10 cellular contexts compared by ENCODE assay signal in genomic region chr6:134171517-134171916, GRCh38.
DNase-seq lines count a peak whose midpoint lies in the region; ATAC-seq, FAIRE-seq and TF ChIP-seq lines count a peak whose summit lies in the region.
"Had no signal": no experiment of that assay in that cellular context is flagged by ENCODE, and none has a peak within 500 bp of the region (broad histone marks: within the 10 kb centered on the region; RNA-seq: fewer than 3 reads in every experiment).

No MANE protein-coding gene starts in this region.

- H3K4me1 Mint-ChIP-seq in naive thymus-derived CD8-positive, alpha-beta T cell: peaks cover 21 to 63% (median 53%) of the 10 kb centered on the region in 4 donors

- WGBS in A549 (ENCODE audit: missing lambda C conversion rate): 89% methylated on average over 5 of the region's 5 CpGs

- CTCF ChIA-PET in A549 (lab: Yijun Ruan, JAX): interaction anchor here (0.6 to 1.5 kb wide), 7 partner anchors 14 to 769 kb away, joined by 3 to 6 read pairs (median 3); no protein-coding TSS in a partner anchor

- H3F3A ChIP-seq in MM.1S (ENCODE audit: insufficient read depth, low read length): peaks cover 44% of the 10 kb centered on the region

- TF ChIP-seq POLR2A in A549 (IDR thresholded peaks at IDR 0.05; ENCODE audit: low read length): no peak

- TF ChIP-seq EP300 in A549 (IDR thresholded peaks at IDR 0.05): no peak

- TF ChIP-seq RAD21 in A549 (conservative IDR thresholded peaks at IDR 0.05 in 1 of 2, IDR thresholded peaks at IDR 0.05 in 1 of 2): no peak

- H3K27ac ChIP-seq in A549: peak overlapping the region in 1 of 2 experiments; percentile 63; a peak in 2 of 6 replicates
- H3K27ac ChIP-seq in MM.1S (ENCODE audit: low read length): no peak overlapping the region
- H3K27ac ChIP-seq in duodenal mucosa (ENCODE audit: low read depth, low read length): peak overlapping the region; percentile 43

- ATAC-seq in A549 (no peak), GM21529 (IDR thresholded peaks at IDR 0.05; ENCODE audit: unreplicated experiment) (no peak), GM21390 (IDR thresholded peaks at IDR 0.05; ENCODE audit: unreplicated experiment) (no peak)
- ATAC-seq in naive thymus-derived CD8-positive, alpha-beta T cell: no peak

- peaks cover 49% of the 10 kb centered on the region for H3K4me1 ChIP-seq in A549
- peaks cover 20% of the 10 kb centered on the region for H3K4me1 ChIP-seq in MM.1S (ENCODE audit: low read length)
- H3K4me1 ChIP-seq in duodenal mucosa (ENCODE audit: control insufficient read depth in 1 of 2, insufficient read depth in 2 of 2, low read length in 2 of 2): peaks cover 20 to 29% of the 10 kb centered on the region in 2 donors

- peak overlapping the region in 6 of 10 donors; percentile 43 to 81 (median 64) for H3K27ac Mint-ChIP-seq in naive thymus-derived CD8-positive, alpha-beta T cell

- H3K9me2 ChIP-seq in MM.1S (replicated peaks; ENCODE audit: insufficient read depth, low read length): no peaks in the 10 kb centered on the region

- TF ChIP-seq CTCF in A549 (IDR thresholded peaks at IDR 0.05) (no peak), MM.1S (IDR thresholded peaks at IDR 0.05; ENCODE audit: low read length) (no peak)

- peaks cover 40% of the 10 kb centered on the region for H3K79me2 ChIP-seq in MM.1S (ENCODE audit: low read length)

- H4K20me1 ChIP-seq in MM.1S (ENCODE audit: insufficient read depth, low read length): 0 out of 2 replicates have a peak, but pooled peaks cover 10% of the 10 kb centered on the region

- DNase-seq in A549 (ENCODE audit: low read depth in 1 of 2, low spot score in 1 of 2) (no peak), MM.1S (no peak), iPS-NIHi11 (ENCODE audit: low spot score) (no peak), NCI-H69 (lab: John Stamatoyannopoulos, UW) (no peak)
- no peak for DNase-seq in naive thymus-derived CD8-positive, alpha-beta T cell
- DNase-seq: DMS153 had no signal

- no peaks in the 10 kb centered on the region for H3K9me3 ChIP-seq in A549
- H3K9me3 ChIP-seq in MM.1S (replicated peaks; ENCODE audit: insufficient read depth, low read length): no peaks in the 10 kb centered on the region
- peaks cover 0 to 2% of the 10 kb centered on the region in 2 donors for H3K9me3 ChIP-seq in duodenal mucosa (ENCODE audit: control insufficient read depth in 1 of 2, low read length in 2 of 2)

- H3K27me3 Mint-ChIP-seq in naive thymus-derived CD8-positive, alpha-beta T cell: no peaks in the 10 kb centered on the region

- H2AFZ ChIP-seq in MM.1S (ENCODE audit: low read length): no peak overlapping the region

- H3K4me2 ChIP-seq in A549: peak overlapping the region; percentile 66
- H3K4me2 ChIP-seq in MM.1S (ENCODE audit: low read depth, low read length): peak overlapping the region; percentile 63; the same call in 1 of the 2 replicates

- H3K4me3 ChIP-seq in A549 (peak overlapping the region; percentile 81), MM.1S (ENCODE audit: low read length) (no peak overlapping the region), duodenal mucosa (ENCODE audit: low read depth in 1 of 2, low read length in 2 of 2) (peak overlapping the region; percentile 79 to 94)

- POLR2A ChIA-PET in A549 (lab: Yijun Ruan, JAX): interaction anchor here (1.0 to 1.5 kb wide), 2 partner anchors 346 to 358 kb away, joined by 3 to 5 read pairs; no protein-coding TSS in a partner anchor
- POLR2A ChIA-PET in naive thymus-derived CD8-positive, alpha-beta T cell (lab: Charles Lee): no interaction called here

- H3K36me3 ChIP-seq in MM.1S (replicated peaks; ENCODE audit: insufficient read depth, low read length) (peaks cover 29% of the 10 kb centered on the region), duodenal mucosa (ENCODE audit: control insufficient read depth in 1 of 2, insufficient read depth in 2 of 2, low read length in 2 of 2) (peaks cover 49 to 60% of the 10 kb centered on the region in 2 donors)

- H3K9ac ChIP-seq in MM.1S (ENCODE audit: low read length): no peak overlapping the region
- peak overlapping the region in 1 of 2 donors; percentile 87 for H3K9ac ChIP-seq in duodenal mucosa (ENCODE audit: low read depth in 1 of 2, low read length in 2 of 2)

- no peaks in the 10 kb centered on the region for H3K9me3 Mint-ChIP-seq in naive thymus-derived CD8-positive, alpha-beta T cell

- H3K27me3 ChIP-seq in MM.1S (replicated peaks; ENCODE audit: insufficient read depth, low read length): no peaks in the 10 kb centered on the region
- no peaks in the 10 kb centered on the region for H3K27me3 ChIP-seq in duodenal mucosa (ENCODE audit: control insufficient read depth in 1 of 2, insufficient read depth in 2 of 2, low read length in 2 of 2)

- no peak for FAIRE-seq in A549 (lab: Jason Lieb, UNC)
- FAIRE-seq: urothelium cell line had no signal

- H3K4me3 Mint-ChIP-seq in naive thymus-derived CD8-positive, alpha-beta T cell: peak overlapping the region in 8 of 10 donors; percentile 12 to 98 (median 59)

- H3K36me3 Mint-ChIP-seq in naive thymus-derived CD8-positive, alpha-beta T cell: peaks cover 4 to 71% (median 35%) of the 10 kb centered on the region in 3 donors

TF ChIP-seq in A549, 52 proteins besides CTCF, POLR2A, EP300 and RAD21:
- no peak for TF ChIP-seq CBX2 (IDR thresholded peaks at IDR 0.05; ENCODE audit: borderline replicate concordance, low read depth)
- TF ChIP-seq JUN (IDR thresholded peaks at IDR 0.05): no peak
- no peak for TF ChIP-seq ZC3H11A (IDR thresholded peaks at IDR 0.05)
- no peak for TF ChIP-seq HOXA7 (CRISPR knock-in tag; IDR thresholded peaks at IDR 0.05)
- no peak for TF ChIP-seq FOSB (CRISPR knock-in tag; IDR thresholded peaks at IDR 0.05)
- TF ChIP-seq BHLHE40 (IDR thresholded peaks at IDR 0.05; ENCODE audit: low read depth, low read length): no peak
- no peak for TF ChIP-seq GATA3 (IDR thresholded peaks at IDR 0.05; ENCODE audit: borderline replicate concordance)
- TF ChIP-seq HES2 (IDR thresholded peaks at IDR 0.05): no peak
- TF ChIP-seq, protein P1, sequence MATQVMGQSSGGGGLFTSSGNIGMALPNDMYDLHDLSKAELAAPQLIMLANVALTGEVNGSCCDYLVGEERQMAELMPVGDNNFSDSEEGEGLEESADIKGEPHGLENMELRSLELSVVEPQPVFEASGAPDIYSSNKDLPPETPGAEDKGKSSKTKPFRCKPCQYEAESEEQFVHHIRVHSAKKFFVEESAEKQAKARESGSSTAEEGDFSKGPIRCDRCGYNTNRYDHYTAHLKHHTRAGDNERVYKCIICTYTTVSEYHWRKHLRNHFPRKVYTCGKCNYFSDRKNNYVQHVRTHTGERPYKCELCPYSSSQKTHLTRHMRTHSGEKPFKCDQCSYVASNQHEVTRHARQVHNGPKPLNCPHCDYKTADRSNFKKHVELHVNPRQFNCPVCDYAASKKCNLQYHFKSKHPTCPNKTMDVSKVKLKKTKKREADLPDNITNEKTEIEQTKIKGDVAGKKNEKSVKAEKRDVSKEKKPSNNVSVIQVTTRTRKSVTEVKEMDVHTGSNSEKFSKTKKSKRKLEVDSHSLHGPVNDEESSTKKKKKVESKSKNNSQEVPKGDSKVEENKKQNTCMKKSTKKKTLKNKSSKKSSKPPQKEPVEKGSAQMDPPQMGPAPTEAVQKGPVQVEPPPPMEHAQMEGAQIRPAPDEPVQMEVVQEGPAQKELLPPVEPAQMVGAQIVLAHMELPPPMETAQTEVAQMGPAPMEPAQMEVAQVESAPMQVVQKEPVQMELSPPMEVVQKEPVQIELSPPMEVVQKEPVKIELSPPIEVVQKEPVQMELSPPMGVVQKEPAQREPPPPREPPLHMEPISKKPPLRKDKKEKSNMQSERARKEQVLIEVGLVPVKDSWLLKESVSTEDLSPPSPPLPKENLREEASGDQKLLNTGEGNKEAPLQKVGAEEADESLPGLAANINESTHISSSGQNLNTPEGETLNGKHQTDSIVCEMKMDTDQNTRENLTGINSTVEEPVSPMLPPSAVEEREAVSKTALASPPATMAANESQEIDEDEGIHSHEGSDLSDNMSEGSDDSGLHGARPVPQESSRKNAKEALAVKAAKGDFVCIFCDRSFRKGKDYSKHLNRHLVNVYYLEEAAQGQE (IDR thresholded peaks at IDR 0.05): no peak
